Comparison of ENCODE assay signal across 8 cellular contexts in genomic region chr7:65980478-65981250, GRCh38. TPM values are rescaled to one million over a fixed set of nuclear protein-coding genes. Genes with fewer than 3 reads are reported as not detected.
DNase-seq lines count a peak whose midpoint lies in the region; ATAC-seq and TF ChIP-seq lines count a peak whose summit lies in the region.

No MANE protein-coding gene starts in this region.

- H3K36me3 ChIP-seq in adrenal gland (replicated peaks in 1 of 2), result peaks cover 0 to 10% of the 10 kb centered on the region in 2 donors

- peaks cover 0 to 6% (median 4%) of the 10 kb centered on the region in 3 donors for H3K27me3 Mint-ChIP-seq in immature natural killer cell (ENCODE audit: low read depth in 3 of 3)

- no peaks in the 10 kb centered on the region for H3K9me3 Mint-ChIP-seq in immature natural killer cell

- peaks cover 10 to 17% of the 10 kb centered on the region in 2 donors for H3K4me1 Mint-ChIP-seq in immature natural killer cell

- ATAC-seq in HG03066 (IDR thresholded peaks at IDR 0.05; ENCODE audit: low read depth, unreplicated experiment), result peak; percentile 60

- WGBS in adrenal gland, 4 donors, result 19 to 36% (median 26%) methylated on average over 10 to 11 of the region's 11 CpGs

- peak; percentile 11 for DNase-seq in stimulated activated CD4-positive, alpha-beta T cell treated with anti-CD3 and anti-CD28 coated beads, Interleukin-12 subunit alpha, Interleukin-12 subunit beta, amount 100 ng/mL, for 4 hours
- no peak for DNase-seq in stimulated activated CD4-positive, alpha-beta T cell treated with anti-CD3 and anti-CD28 coated beads, Interleukin-4, amount 100 ng/mL, for 1 hour
- DNase-seq in adrenal gland (peak; percentile 48 to 90 (median 81)), immature natural killer cell (peak; percentile 79 to 81 (median 81)), AG08396 (ENCODE audit: low spot score) (no peak)
- DNase-seq in stimulated activated CD4-positive, alpha-beta T cell treated with anti-CD3 and anti-CD28 coated beads, Interleukin-4, amount 100 ng/mL, for 48 hours (ENCODE audit: low read depth in 2 of 2), result peak; percentile 30 to 31

- no peaks in the 10 kb centered on the region for H3K27me3 ChIP-seq in adrenal gland

- H3K36me3 Mint-ChIP-seq in immature natural killer cell, result no peaks in the 10 kb centered on the region

- peak overlapping the region; percentile 90 to 98 (median 94) for H3K27ac Mint-ChIP-seq in immature natural killer cell

- intact Hi-C loops in adrenal gland (cut with DNase I), result no loop called here

- TF ChIP-seq POLR2A in Raji (IDR thresholded peaks at IDR 0.05; ENCODE audit: insufficient read depth, low read depth, low read length) (peak; percentile 65), adrenal gland (IDR thresholded peaks at IDR 0.05) (peak in 1 of 2 donors; percentile 28)

- H3K4me1 ChIP-seq in adrenal gland (replicated peaks in 1 of 2), result peaks cover 12 to 19% of the 10 kb centered on the region in 2 donors

- H3K9me3 ChIP-seq in adrenal gland (replicated peaks in 1 of 3), result no peaks in the 10 kb centered on the region

- peak overlapping the region; percentile 21 to 85 (median 79) for H3K27ac ChIP-seq in adrenal gland

- peak overlapping the region; percentile 87 to 94 (median 89) for H3K4me3 Mint-ChIP-seq in immature natural killer cell

- H3K4me3 ChIP-seq in adrenal gland, result peak overlapping the region in 2 of 4 donors; percentile 74 to 82

- no peak for TF ChIP-seq CTCF in adrenal gland (IDR thresholded peaks at IDR 0.05)

RNA-seq across cellular contexts. Expression of gene GUSB, which starts 1.3 kb away (rescaled TPM):
- total RNA-seq in adrenal gland, result 10 to 100 TPM; 19.2 to 65.4 (median 46.4) TPM
- polyA plus RNA-seq in adrenal gland (10 to 100 TPM; 37.6 to 62.0 (median 57.8) TPM), immature natural killer cell (100 to 1,000 TPM in 1 of 3 donors, 10 to 100 TPM in 2; 75.1 to 119 (median 77.3) TPM)

Comparison
In these comparisons a context has a peak if more than half of its experiments do, and no peak if none do; other contexts are left out.
1. DNase-seq: peak in stimulated activated CD4-positive, alpha-beta T cell treated with anti-CD3 and anti-CD28 coated beads, Interleukin-12 subunit alpha, Interleukin-12 subunit beta, amount 100 ng/mL, for 4 hours (single experiment), adrenal gland (7 of 7), immature natural killer cell (3 of 3) and stimulated activated CD4-positive, alpha-beta T cell treated with anti-CD3 and anti-CD28 coated beads, Interleukin-4, amount 100 ng/mL, for 48 hours (2 of 2); none in stimulated activated CD4-positive, alpha-beta T cell treated with anti-CD3 and anti-CD28 coated beads, Interleukin-4, amount 100 ng/mL, for 1 hour (single experiment) and AG08396 (single experiment).